8 cellular contexts compared by ENCODE assay signal in the genomic region with DNA sequence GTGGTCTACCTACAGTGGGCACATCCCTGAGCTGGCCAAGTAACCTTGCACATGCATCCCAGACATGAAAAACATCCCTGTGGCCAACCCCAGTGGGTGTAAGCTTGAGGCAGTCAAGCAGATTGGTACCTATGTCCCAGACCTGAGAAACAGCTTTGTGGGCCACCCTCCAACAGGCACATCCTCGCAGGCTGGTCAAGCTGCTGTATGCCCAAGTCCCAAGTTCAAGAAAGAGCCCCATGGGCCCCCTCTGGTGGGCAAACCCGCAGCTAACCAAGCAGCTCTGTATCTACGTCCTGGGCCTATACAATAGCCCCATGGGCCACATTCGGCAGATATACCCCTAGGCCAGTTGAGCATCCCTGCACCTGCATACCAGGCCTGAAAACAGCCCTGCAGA.
"Had no signal": no experiment of that assay in that cellular context is flagged by ENCODE, and none has a peak within 500 bp of the region (broad histone marks: within the 10 kb centered on the region; RNA-seq: fewer than 3 reads in every experiment).

No MANE protein-coding gene starts in this region.

- H3K27me3 Mint-ChIP-seq: activated CD8-positive, alpha-beta T cell treated with anti-CD3 and anti-CD28 coated beads for 36 hours had no signal

- H3K4me3 Mint-ChIP-seq: activated CD8-positive, alpha-beta T cell treated with anti-CD3 and anti-CD28 coated beads for 36 hours; activated naive CD4-positive, alpha-beta T cell treated with anti-CD3 and anti-CD28 coated beads for 36 hours; natural killer cell had no signal

- ATAC-seq: activated CD8-positive, alpha-beta T cell treated with anti-CD3 and anti-CD28 coated beads for 36 hours; natural killer cell had no signal

- DNase-seq: activated CD8-positive, alpha-beta memory T cell treated with anti-CD3 and anti-CD28 coated beads, Interleukin-2, amount 50 U/mL, for 4 hours; activated CD8-positive, alpha-beta T cell treated with anti-CD3 and anti-CD28 coated beads for 36 hours; activated naive CD4-positive, alpha-beta T cell treated with anti-CD3 and anti-CD28 coated beads for 36 hours; foreskin melanocyte; natural killer cell; posterior cingulate gyrus; thyroid gland; uterus had no signal

- H3K9me3 Mint-ChIP-seq: activated CD8-positive, alpha-beta T cell treated with anti-CD3 and anti-CD28 coated beads for 36 hours had no signal

- H3K27ac Mint-ChIP-seq: activated CD8-positive, alpha-beta T cell treated with anti-CD3 and anti-CD28 coated beads for 36 hours; activated naive CD4-positive, alpha-beta T cell treated with anti-CD3 and anti-CD28 coated beads for 36 hours; natural killer cell had no signal

- H3K4me1 Mint-ChIP-seq: natural killer cell had no signal

- H3K36me3 Mint-ChIP-seq: natural killer cell had no signal
